In genomic region chr22:43128928-43129424, GRCh38 we compare ENCODE assay signal across 9 cellular contexts.
DNase-seq lines count a peak whose midpoint lies in the region; ATAC-seq lines count a peak whose summit lies in the region.
"Had no signal": no experiment of that assay in that cellular context is flagged by ENCODE, and none has a peak within 500 bp of the region (broad histone marks: within the 10 kb centered on the region; RNA-seq: fewer than 3 reads in every experiment).

No MANE protein-coding gene starts in this region.

- H3K36me3 Mint-ChIP-seq in dendritic cell treated with granulocyte-macrophage colony-stimulating factor and Interleukin-4, amounts not matched to agents 40 ng/mL and 50 ng/mL, for 4 days (ENCODE audit: low read depth): peaks cover 20% of the 10 kb centered on the region

- ATAC-seq in GM18498 (IDR thresholded peaks at IDR 0.05; ENCODE audit: unreplicated experiment) (no peak), GM21529 (IDR thresholded peaks at IDR 0.05; ENCODE audit: unreplicated experiment) (no peak)

- DNase-seq in DMS153 treated with DMSO at 0.1 percent for 48 hours (lab: John Stamatoyannopoulos, UW; ENCODE audit: unreplicated experiment) (peak; percentile 64), NCI-H2081 (lab: John Stamatoyannopoulos, UW) (peak; percentile 66 to 83), Kasumi-1 (lab: John Stamatoyannopoulos, UW) (no peak)
- DNase-seq: anterior cingulate cortex; NCI-H226; stimulated activated CD4-positive, alpha-beta T cell treated with anti-CD3 and anti-CD28 coated beads, Interleukin-2, amount 100 ng/mL, for 48 hours had no signal

- intact Hi-C loops in dendritic cell treated with granulocyte-macrophage colony-stimulating factor and Interleukin-4, amounts not matched to agents 40 ng/mL and 50 ng/mL, for 4 days (cut with micrococcal nuclease): no loop called here

- peaks cover 17% of the 10 kb centered on the region for H3K27me3 Mint-ChIP-seq in dendritic cell treated with granulocyte-macrophage colony-stimulating factor and Interleukin-4, amounts not matched to agents 40 ng/mL and 50 ng/mL, for 4 days

- H3K27ac Mint-ChIP-seq in dendritic cell treated with granulocyte-macrophage colony-stimulating factor and Interleukin-4, amounts not matched to agents 40 ng/mL and 50 ng/mL, for 4 days: peak overlapping the region; percentile 47

- no peak overlapping the region for H3K4me3 Mint-ChIP-seq in dendritic cell treated with granulocyte-macrophage colony-stimulating factor and Interleukin-4, amounts not matched to agents 40 ng/mL and 50 ng/mL, for 4 days

- no peaks in the 10 kb centered on the region for H3K9me3 Mint-ChIP-seq in dendritic cell treated with granulocyte-macrophage colony-stimulating factor and Interleukin-4, amounts not matched to agents 40 ng/mL and 50 ng/mL, for 4 days

- H3K4me1 Mint-ChIP-seq in dendritic cell treated with granulocyte-macrophage colony-stimulating factor and Interleukin-4, amounts not matched to agents 40 ng/mL and 50 ng/mL, for 4 days (ENCODE audit: low read depth): peaks cover 57% of the 10 kb centered on the region

Comparison
In these comparisons a context has a peak if more than half of its experiments do, and no peak if none do; other contexts are left out.
1. DNase-seq: peak in DMS153 treated with DMSO at 0.1 percent for 48 hours (single experiment) and NCI-H2081 (2 of 2); none in Kasumi-1 (0 of 2).